Comparison of ENCODE assay signal across 2 cellular contexts in the genomic region with DNA sequence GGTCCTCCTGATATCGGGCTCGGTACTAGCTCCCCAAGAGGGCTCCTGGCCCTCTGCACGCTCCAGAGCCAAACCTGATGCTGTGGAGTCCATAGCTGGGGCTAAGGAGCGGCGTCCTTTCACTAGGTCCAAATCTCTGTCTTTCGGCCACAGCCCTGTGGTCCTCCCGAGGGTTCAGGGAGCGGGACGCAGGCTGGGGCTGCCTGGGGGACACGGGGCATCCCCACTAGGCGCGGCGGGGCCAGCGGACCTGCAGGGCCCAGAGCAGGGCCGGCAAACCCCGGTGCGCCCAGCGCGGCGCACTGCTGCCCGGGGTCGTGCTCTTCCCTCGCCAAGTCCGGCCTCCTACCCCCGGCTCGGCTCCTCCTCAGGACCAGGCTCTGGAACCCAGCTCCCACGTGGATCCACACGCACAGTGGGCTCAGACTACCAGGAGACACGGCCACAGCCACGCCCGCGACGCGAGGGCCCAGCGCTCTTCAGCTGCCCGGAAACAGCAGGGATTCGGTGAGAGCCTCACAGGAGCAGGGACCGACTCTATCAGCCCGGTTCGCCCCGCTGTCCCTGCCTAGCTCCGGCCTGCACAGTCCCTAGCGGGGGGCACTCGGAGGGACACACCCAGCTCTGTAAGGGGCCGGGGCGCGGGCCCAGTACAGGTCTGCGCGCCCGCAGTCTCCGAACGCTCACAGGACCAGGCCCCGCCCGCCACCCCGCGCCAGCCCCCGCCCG.
TF ChIP-seq lines count a peak whose summit lies in the region.

No MANE protein-coding gene starts in this region.

TF ChIP-seq in WTC11, 78 proteins besides CTCF, POLR2A, EP300 and RAD21:
- TF ChIP-seq, protein P1, sequence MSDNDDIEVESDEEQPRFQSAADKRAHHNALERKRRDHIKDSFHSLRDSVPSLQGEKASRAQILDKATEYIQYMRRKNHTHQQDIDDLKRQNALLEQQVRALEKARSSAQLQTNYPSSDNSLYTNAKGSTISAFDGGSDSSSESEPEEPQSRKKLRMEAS (CRISPR knock-in tag; IDR thresholded peaks at IDR 0.05), result 0 out of 2 replicates have a peak, but pooled peaks have one; percentile 11
- TF ChIP-seq, protein P2, sequence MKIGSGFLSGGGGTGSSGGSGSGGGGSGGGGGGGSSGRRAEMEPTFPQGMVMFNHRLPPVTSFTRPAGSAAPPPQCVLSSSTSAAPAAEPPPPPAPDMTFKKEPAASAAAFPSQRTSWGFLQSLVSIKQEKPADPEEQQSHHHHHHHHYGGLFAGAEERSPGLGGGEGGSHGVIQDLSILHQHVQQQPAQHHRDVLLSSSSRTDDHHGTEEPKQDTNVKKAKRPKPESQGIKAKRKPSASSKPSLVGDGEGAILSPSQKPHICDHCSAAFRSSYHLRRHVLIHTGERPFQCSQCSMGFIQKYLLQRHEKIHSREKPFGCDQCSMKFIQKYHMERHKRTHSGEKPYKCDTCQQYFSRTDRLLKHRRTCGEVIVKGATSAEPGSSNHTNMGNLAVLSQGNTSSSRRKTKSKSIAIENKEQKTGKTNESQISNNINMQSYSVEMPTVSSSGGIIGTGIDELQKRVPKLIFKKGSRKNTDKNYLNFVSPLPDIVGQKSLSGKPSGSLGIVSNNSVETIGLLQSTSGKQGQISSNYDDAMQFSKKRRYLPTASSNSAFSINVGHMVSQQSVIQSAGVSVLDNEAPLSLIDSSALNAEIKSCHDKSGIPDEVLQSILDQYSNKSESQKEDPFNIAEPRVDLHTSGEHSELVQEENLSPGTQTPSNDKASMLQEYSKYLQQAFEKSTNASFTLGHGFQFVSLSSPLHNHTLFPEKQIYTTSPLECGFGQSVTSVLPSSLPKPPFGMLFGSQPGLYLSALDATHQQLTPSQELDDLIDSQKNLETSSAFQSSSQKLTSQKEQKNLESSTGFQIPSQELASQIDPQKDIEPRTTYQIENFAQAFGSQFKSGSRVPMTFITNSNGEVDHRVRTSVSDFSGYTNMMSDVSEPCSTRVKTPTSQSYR (CRISPR knock-in tag; IDR thresholded peaks at IDR 0.05), result no peak
- TF ChIP-seq GABPB1 (CRISPR knock-in tag; IDR thresholded peaks at IDR 0.05), result peak; percentile 40; the same call in 1 of the 2 replicates

TF ChIP-seq in H1, 55 proteins besides CTCF, POLR2A, EP300 and RAD21:
- TF ChIP-seq EGR1 (IDR thresholded peaks at IDR 0.05; ENCODE audit: borderline replicate concordance, low read depth, low read length) (no peak), CBX5 (IDR thresholded peaks at IDR 0.05; ENCODE audit: low read depth, low read length) (no peak), FOSL1 (IDR thresholded peaks at IDR 0.05; ENCODE audit: insufficient read depth, low read depth, low read length) (no peak), KDM4A (IDR thresholded peaks at IDR 0.05; ENCODE audit: low read depth, low read length, severe bottlenecking) (peak; percentile 73), EZH2 (IDR thresholded peaks at IDR 0.05; ENCODE audit: low read depth, low read length, severe bottlenecking) (peak; percentile 28)
- TF ChIP-seq, protein P1 (IDR thresholded peaks at IDR 0.05), result no peak
